16 cellular contexts compared by ENCODE assay signal in the genomic region with DNA sequence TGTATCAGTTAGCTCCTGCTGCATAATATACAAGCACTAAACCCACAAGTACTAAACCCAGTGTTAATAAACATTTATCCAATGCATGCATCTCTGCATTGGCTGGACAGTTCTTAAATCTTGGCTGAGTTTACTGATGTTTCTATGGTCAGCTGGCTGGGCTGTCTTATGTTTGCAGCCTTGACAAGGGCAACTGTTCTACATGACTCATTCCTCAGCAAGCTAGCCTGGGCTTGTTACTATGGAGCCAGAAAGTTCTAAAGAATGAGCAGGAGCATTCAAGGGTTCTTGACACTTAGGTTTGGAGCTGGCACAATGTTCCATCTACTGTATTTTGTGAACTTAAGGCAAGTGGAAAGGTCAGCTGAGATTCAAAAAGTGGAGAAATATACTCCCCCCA.
DNase-seq lines count a peak whose midpoint lies in the region; ATAC-seq, FAIRE-seq and TF ChIP-seq lines count a peak whose summit lies in the region.
"Had no signal": no experiment of that assay in that cellular context is flagged by ENCODE, and none has a peak within 500 bp of the region (broad histone marks: within the 10 kb centered on the region; RNA-seq: fewer than 3 reads in every experiment).

No MANE protein-coding gene starts in this region.

- no peak overlapping the region for H3K4me3 Mint-ChIP-seq in mesothelial cell of epicardium
- H3K4me3 Mint-ChIP-seq: CD4-positive, alpha-beta memory T cell; GM23338 had no signal

- H3K4me3 ChIP-seq in adipocyte (ENCODE audit: low read length) (no peak overlapping the region), bronchial epithelial cell (ENCODE audit: low read depth, low read length) (no peak overlapping the region), left lung (no peak overlapping the region)
- H3K4me3 ChIP-seq: A549, GM23338 had no signal

- H3K9me3 ChIP-seq in adipocyte (ENCODE audit: control insufficient read depth, low read length) (peaks cover 6% of the 10 kb centered on the region), left lung (peaks cover 0 to 4% of the 10 kb centered on the region in 2 donors)
- H3K9me3 ChIP-seq: A549, BE2C had no signal

- H3K4me1 ChIP-seq in adipocyte (ENCODE audit: control insufficient read depth, insufficient read depth, low read length) = no peaks in the 10 kb centered on the region
- H3K4me1 ChIP-seq in left lung = no peaks in the 10 kb centered on the region
- H3K4me1 ChIP-seq: A549, BE2C had no signal

- H3K27me3 ChIP-seq in adipocyte (replicated peaks; ENCODE audit: control insufficient read depth, insufficient read depth, low read length) (no peaks in the 10 kb centered on the region), bronchial epithelial cell (ENCODE audit: control insufficient read depth, insufficient read depth, low read length) (no peaks in the 10 kb centered on the region), left lung (no peaks in the 10 kb centered on the region)
- H3K27me3 ChIP-seq: BE2C had no signal

- H3K27me3 Mint-ChIP-seq in mesothelial cell of epicardium (ENCODE audit: low read depth) = no peaks in the 10 kb centered on the region
- H3K27me3 Mint-ChIP-seq: CD4-positive, alpha-beta memory T cell had no signal

- peak; percentile 91 for ATAC-seq in left lung
- ATAC-seq: A549, GM23338 had no signal

- no peak overlapping the region for H3K27ac Mint-ChIP-seq in mesothelial cell of epicardium
- H3K27ac Mint-ChIP-seq: CD4-positive, alpha-beta memory T cell; GM23338 had no signal

- no peak overlapping the region for H3K9ac ChIP-seq in adipocyte (ENCODE audit: low read length)

- H3K36me3 ChIP-seq in adipocyte (ENCODE audit: control insufficient read depth, insufficient read depth, low read length, severe bottlenecking) (no peaks in the 10 kb centered on the region), bronchial epithelial cell (ENCODE audit: control insufficient read depth, insufficient read depth, low read length) (no peaks in the 10 kb centered on the region), left lung (no peaks in the 10 kb centered on the region)
- H3K36me3 ChIP-seq: BE2C had no signal

- no peaks in the 10 kb centered on the region for H3K36me3 Mint-ChIP-seq in mesothelial cell of epicardium
- H3K36me3 Mint-ChIP-seq: CD4-positive, alpha-beta memory T cell had no signal

- DNase-seq in adipocyte (ENCODE audit: low read depth) = peak; percentile 34
- DNase-seq in bronchial epithelial cell (ENCODE audit: low read depth) = peak; percentile 37
- no peak for DNase-seq in left lung
- no peak for DNase-seq in mesothelial cell of epicardium (ENCODE audit: low spot score in 2 of 2, unreplicated experiment in 2 of 2)
- no peak for DNase-seq in NCI-H146 (lab: John Stamatoyannopoulos, UW)
- DNase-seq in NCI-H1417 treated with DMSO at 0.1 percent for 48 hours (lab: John Stamatoyannopoulos, UW) = no peak
- DNase-seq: BE2C; CD4-positive, alpha-beta memory T cell; DND-41; GDM1; H7 had no signal

- TF ChIP-seq CTCF in bronchial epithelial cell (IDR thresholded peaks at IDR 0.05; ENCODE audit: insufficient read depth, low read length, severe bottlenecking) (no peak), left lung (IDR thresholded peaks at IDR 0.05) (no peak), mesothelial cell of epicardium (IDR thresholded peaks at IDR 0.05; ENCODE audit: unreplicated experiment) (no peak)

- no peaks in the 10 kb centered on the region for H3K9me3 Mint-ChIP-seq in mesothelial cell of epicardium

- H3K27ac ChIP-seq in left lung = no peak overlapping the region
- H3K27ac ChIP-seq: A549, C4-2B, HL-60 had no signal

- intact Hi-C loops in left lung (cut with DNase I) = no loop called here

- no peaks in the 10 kb centered on the region for H3K4me1 Mint-ChIP-seq in mesothelial cell of epicardium
- H3K4me1 Mint-ChIP-seq: CD4-positive, alpha-beta memory T cell; GM23338 had no signal

- FAIRE-seq in bronchial epithelial cell (lab: Jason Lieb, UNC) = no peak
- FAIRE-seq: A549, GM12892 had no signal

Comparison
In these comparisons a context has a peak if more than half of its experiments do, and no peak if none do; other contexts are left out.
1. DNase-seq: peak in adipocyte (single experiment) and bronchial epithelial cell (single experiment); none in left lung (0 of 2), mesothelial cell of epicardium (0 of 2), NCI-H146 (single experiment) and NCI-H1417 treated with DMSO at 0.1 percent for 48 hours (single experiment).